Comparison of ENCODE assay signal across 1 cellular context in the genomic region with DNA sequence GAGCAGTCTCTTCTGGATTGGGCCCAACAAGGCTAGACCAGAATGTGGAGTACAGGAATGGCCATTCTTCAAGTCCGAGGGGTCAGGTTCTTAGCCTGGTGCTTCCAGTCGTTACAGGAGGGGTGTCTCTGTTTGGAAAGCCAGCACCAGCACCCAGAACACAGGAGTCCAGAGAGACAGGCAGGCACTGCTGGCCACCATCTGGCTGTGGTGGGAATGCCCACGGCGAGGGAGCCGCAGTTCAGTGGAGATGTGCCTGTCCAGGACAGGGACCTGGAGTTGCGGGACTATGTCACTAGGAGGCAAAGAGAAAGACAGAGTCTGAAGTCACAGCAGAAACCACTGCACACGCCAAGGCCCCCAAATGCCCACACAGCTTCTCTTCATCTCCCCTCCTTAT.
TF ChIP-seq lines count a peak whose summit lies in the region.

No MANE protein-coding gene starts in this region.

TF ChIP-seq in A549, 52 proteins besides CTCF, POLR2A, EP300 and RAD21 (continued from another document):
- TF ChIP-seq CBX2 (IDR thresholded peaks at IDR 0.05; ENCODE audit: borderline replicate concordance, low read depth): no peak
- TF ChIP-seq, protein P1, sequence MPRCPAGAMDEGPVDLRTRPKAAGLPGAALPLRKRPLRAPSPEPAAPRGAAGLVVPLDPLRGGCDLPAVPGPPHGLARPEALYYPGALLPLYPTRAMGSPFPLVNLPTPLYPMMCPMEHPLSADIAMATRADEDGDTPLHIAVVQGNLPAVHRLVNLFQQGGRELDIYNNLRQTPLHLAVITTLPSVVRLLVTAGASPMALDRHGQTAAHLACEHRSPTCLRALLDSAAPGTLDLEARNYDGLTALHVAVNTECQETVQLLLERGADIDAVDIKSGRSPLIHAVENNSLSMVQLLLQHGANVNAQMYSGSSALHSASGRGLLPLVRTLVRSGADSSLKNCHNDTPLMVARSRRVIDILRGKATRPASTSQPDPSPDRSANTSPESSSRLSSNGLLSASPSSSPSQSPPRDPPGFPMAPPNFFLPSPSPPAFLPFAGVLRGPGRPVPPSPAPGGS (IDR thresholded peaks at IDR 0.05): no peak
- no peak for TF ChIP-seq MYC (IDR thresholded peaks at IDR 0.05; ENCODE audit: borderline replicate concordance, low read length)
- TF ChIP-seq, protein P2, sequence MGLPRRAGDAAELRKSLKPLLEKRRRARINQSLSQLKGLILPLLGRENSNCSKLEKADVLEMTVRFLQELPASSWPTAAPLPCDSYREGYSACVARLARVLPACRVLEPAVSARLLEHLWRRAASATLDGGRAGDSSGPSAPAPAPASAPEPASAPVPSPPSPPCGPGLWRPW (IDR thresholded peaks at IDR 0.05): no peak
- no peak for TF ChIP-seq HOXB13 (CRISPR knock-in tag; IDR thresholded peaks at IDR 0.05; ENCODE audit: low read depth)
- no peak for TF ChIP-seq RNF2 (IDR thresholded peaks at IDR 0.05; ENCODE audit: borderline replicate concordance, low read depth)
- TF ChIP-seq, protein P3, sequence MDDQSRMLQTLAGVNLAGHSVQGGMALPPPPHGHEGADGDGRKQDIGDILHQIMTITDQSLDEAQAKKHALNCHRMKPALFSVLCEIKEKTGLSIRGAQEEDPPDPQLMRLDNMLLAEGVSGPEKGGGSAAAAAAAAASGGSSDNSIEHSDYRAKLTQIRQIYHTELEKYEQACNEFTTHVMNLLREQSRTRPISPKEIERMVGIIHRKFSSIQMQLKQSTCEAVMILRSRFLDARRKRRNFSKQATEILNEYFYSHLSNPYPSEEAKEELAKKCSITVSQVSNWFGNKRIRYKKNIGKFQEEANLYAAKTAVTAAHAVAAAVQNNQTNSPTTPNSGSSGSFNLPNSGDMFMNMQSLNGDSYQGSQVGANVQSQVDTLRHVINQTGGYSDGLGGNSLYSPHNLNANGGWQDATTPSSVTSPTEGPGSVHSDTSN (IDR thresholded peaks at IDR 0.05): no peak
- TF ChIP-seq FOSB (CRISPR knock-in tag; IDR thresholded peaks at IDR 0.05): no peak
- TF ChIP-seq CEBPB (IDR thresholded peaks at IDR 0.05): no peak
- no peak for TF ChIP-seq GATA3 (IDR thresholded peaks at IDR 0.05; ENCODE audit: borderline replicate concordance)
